In the genomic region with DNA sequence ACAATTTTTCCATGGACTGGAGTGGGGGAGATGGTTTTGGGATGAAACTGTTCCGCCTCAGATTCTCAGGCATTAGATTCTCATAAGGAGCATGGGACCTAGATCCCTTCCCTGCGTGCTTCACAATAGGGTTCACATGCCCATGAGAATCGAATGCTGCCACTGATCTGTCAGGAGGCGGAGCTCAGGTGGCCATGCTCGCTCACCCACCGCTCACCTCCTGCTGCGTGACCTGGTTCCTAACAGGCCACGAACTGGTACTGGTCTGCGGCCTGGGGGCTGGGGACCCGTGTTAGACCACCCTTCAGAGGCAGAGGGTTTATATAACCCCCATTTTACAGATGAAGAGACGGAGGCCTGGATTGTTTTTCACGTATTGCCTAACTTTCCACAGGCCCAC, we compare ENCODE assay signal across 13 cellular contexts. TPM values are rescaled to one million over a fixed set of nuclear protein-coding genes. Genes with fewer than 3 reads are reported as not detected.
A peak's percentile ranks its signal among the peaks of the same experiment; 100 is the strongest.
DNase-seq lines count a peak whose midpoint lies in the region; ATAC-seq and TF ChIP-seq lines count a peak whose summit lies in the region.
"Had no signal": no experiment of that assay in that cellular context is flagged by ENCODE, and none has a peak within 500 bp of the region (broad histone marks: within the 10 kb centered on the region; RNA-seq: fewer than 3 reads in every experiment).

No MANE protein-coding gene starts in this region.

- no peak overlapping the region for H4K8ac ChIP-seq in IMR-90 (ENCODE audit: low read depth in 2 of 2, low read length in 2 of 2)

- H3K4me3 Mint-ChIP-seq in endodermal cell, result no peak overlapping the region
- H3K4me3 Mint-ChIP-seq in naive thymus-derived CD8-positive, alpha-beta T cell, result no peak overlapping the region
- H3K4me3 Mint-ChIP-seq: CD8-positive, alpha-beta memory T cell; GM23338 had no signal

- H3K79me1 ChIP-seq in IMR-90 (ENCODE audit: low read depth in 1 of 2, low read length in 2 of 2), result peaks cover 0 to 25% of the 10 kb centered on the region in 2 experiments; a peak in 2 of 4 replicates

- H2BK20ac ChIP-seq in IMR-90 (ENCODE audit: low read depth, low read length), result peak overlapping the region; percentile 73; the same call in 1 of the 2 replicates

- H2AK9ac ChIP-seq in IMR-90 (replicated peaks; ENCODE audit: low read depth, low read length, poor library complexity), result peak overlapping the region; percentile 47

- no peak for ATAC-seq in SK-N-SH treated with all-trans-retinoic acid at 6 μM for 48 hours
- no peak for ATAC-seq in IMR-90 (ENCODE audit: low read depth)
- ATAC-seq in naive thymus-derived CD8-positive, alpha-beta T cell, result no peak
- no peak for ATAC-seq in GM21515 (IDR thresholded peaks at IDR 0.05; ENCODE audit: unreplicated experiment)

- WGBS in SK-N-SH (ENCODE audit: low lambda C conversion rate), result 93% methylated on average over 5 of the region's 12 CpGs
- WGBS in IMR-90 (ENCODE audit: extremely low coverage in 2 of 2, insufficient read length in 1 of 2), 2 experiments, result 95% methylated on average over 8 of the region's 12 CpGs; no CpG with 5 or more reads in 1 of the 2 experiments
- 87 to 88% methylated on average over 9 to 12 of the region's 12 CpGs for WGBS in endodermal cell (ENCODE audit: insufficient coverage in 1 of 2, insufficient read length in 1 of 2), 2 experiments
- WGBS in smooth muscle cell (ENCODE audit: low lambda C conversion rate), result 94% methylated on average over 12 of the region's 12 CpGs

- H3K9me3 ChIP-seq in SK-N-SH (no peaks in the 10 kb centered on the region), IMR-90 (ENCODE audit: control insufficient read depth, insufficient read depth, low read length) (no peaks in the 10 kb centered on the region), endodermal cell (ENCODE audit: control insufficient read depth, low read length) (no peaks in the 10 kb centered on the region), smooth muscle cell (replicated peaks; ENCODE audit: low read depth) (no peaks in the 10 kb centered on the region)
- H3K9me3 ChIP-seq: BLaER1, Caco-2 had no signal

- H3K27ac Mint-ChIP-seq in endodermal cell, result peak overlapping the region; percentile 39
- no peak overlapping the region for H3K27ac Mint-ChIP-seq in naive thymus-derived CD8-positive, alpha-beta T cell
- H3K27ac Mint-ChIP-seq: CD8-positive, alpha-beta memory T cell; GM23338 had no signal

- DNase-seq in SK-N-SH (no peak), IMR-90 (no peak), endodermal cell (no peak), smooth muscle cell (lab: John Stamatoyannopoulos, UW; ENCODE audit: unreplicated experiment) (no peak), NCI-H510A (lab: John Stamatoyannopoulos, UW) (no peak)
- no peak for DNase-seq in naive thymus-derived CD8-positive, alpha-beta T cell

- H3K18ac ChIP-seq in IMR-90 (ENCODE audit: low read depth, low read length), result no peak overlapping the region

- peaks cover 24% of the 10 kb centered on the region for H3K4me1 Mint-ChIP-seq in endodermal cell
- H3K4me1 Mint-ChIP-seq in naive thymus-derived CD8-positive, alpha-beta T cell, result peaks cover 0 to 5% (median 3%) of the 10 kb centered on the region in 4 donors

- H3K14ac ChIP-seq in IMR-90 (replicated peaks; ENCODE audit: low read depth, low read length), result no peak overlapping the region

- H3K23ac ChIP-seq in IMR-90 (ENCODE audit: low read depth, low read length), result no peak overlapping the region

- peak overlapping the region; percentile 7; the same call in 1 of the 3 replicates for H2BK15ac ChIP-seq in IMR-90 (ENCODE audit: low read depth, low read length)

- intact Hi-C loops in IMR-90 (cut with micrococcal nuclease), result loop anchor here (1.0 to 10.0 kb wide), 4 partner anchors 15 to 553 kb away; a partner anchor contains a TSS

- H3K27me3 ChIP-seq in SK-N-SH (ENCODE audit: insufficient read depth), result no peaks in the 10 kb centered on the region
- H3K27me3 ChIP-seq in IMR-90 (ENCODE audit: control insufficient read depth, insufficient read depth, low read length), result no peaks in the 10 kb centered on the region
- no peaks in the 10 kb centered on the region for H3K27me3 ChIP-seq in endodermal cell (ENCODE audit: control insufficient read depth, insufficient read depth, low read length, poor library complexity, severe bottlenecking)
- H3K27me3 ChIP-seq in smooth muscle cell (ENCODE audit: low read depth), result no peaks in the 10 kb centered on the region
- H3K27me3 ChIP-seq: BLaER1 had no signal

- no peaks in the 10 kb centered on the region for H3K9me2 ChIP-seq in SK-N-SH

- H3K79me2 ChIP-seq in SK-N-SH (ENCODE audit: insufficient read depth), result no peaks in the 10 kb centered on the region
- no peaks in the 10 kb centered on the region for H3K79me2 ChIP-seq in smooth muscle cell (ENCODE audit: low read depth)

- POLR2A ChIA-PET in SK-N-SH (lab: Yijun Ruan, JAX), result interaction anchor here (0.5 to 3.2 kb wide), 2 partner anchors 16 to 27 kb away, joined by 3 to 22 read pairs; a partner anchor contains a TSS
- POLR2A ChIA-PET in IMR-90 (lab: Charles Lee; ENCODE audit: unreplicated experiment), result interaction anchor here (1.4 kb wide), 1 partner anchor 17 kb away, joined by 7 read pairs; a partner anchor contains a TSS
- POLR2A ChIA-PET in naive thymus-derived CD8-positive, alpha-beta T cell (lab: Charles Lee), result interaction anchor here (0.6 to 1.4 kb wide), 3 partner anchors 10 to 481 kb away, joined by 3 to 5 read pairs (median 3); a partner anchor contains a TSS

- TF ChIP-seq EP300 in SK-N-SH (IDR thresholded peaks at IDR 0.05; ENCODE audit: borderline replicate concordance in 1 of 2, low read depth in 1 of 2, low read length in 1 of 2), result no peak

- H3K9ac ChIP-seq in SK-N-SH, result no peak overlapping the region
- H3K9ac ChIP-seq in IMR-90 (ENCODE audit: low read depth, low read length), result no peak overlapping the region
- no peak overlapping the region for H3K9ac ChIP-seq in endodermal cell (ENCODE audit: extremely low read depth, low read length, poor library complexity, severe bottlenecking)
- H3K9ac ChIP-seq in smooth muscle cell (ENCODE audit: low read depth), result no peak overlapping the region
- H3K9ac ChIP-seq: BLaER1 had no signal

- CTCF ChIA-PET in SK-N-SH (lab: Yijun Ruan, JAX), result interaction anchor here (0.7 to 5.8 kb wide), 14 partner anchors 11 to 1510 kb away, joined by 3 to 37 read pairs (median 4); a partner anchor contains a TSS
- CTCF ChIA-PET in IMR-90 (lab: Yijun Ruan, JAX), result interaction anchor here (0.9 to 3.4 kb wide), 5 partner anchors 11 to 316 kb away, joined by 4 to 19 read pairs (median 9); a partner anchor contains a TSS

- dilution Hi-C loops in IMR-90 (cut with HindIII; ENCODE audit: low sequenced_read_pairs, unreplicated experiment), result no loop called here

- TF ChIP-seq RAD21 in SK-N-SH (IDR thresholded peaks at IDR 0.05; ENCODE audit: low read length) (no peak), IMR-90 (IDR thresholded peaks at IDR 0.05; ENCODE audit: low read length) (no peak)

- H3K27me3 Mint-ChIP-seq in endodermal cell (ENCODE audit: insufficient read depth), result no peaks in the 10 kb centered on the region
- no peaks in the 10 kb centered on the region for H3K27me3 Mint-ChIP-seq in naive thymus-derived CD8-positive, alpha-beta T cell
- H3K27me3 Mint-ChIP-seq: CD8-positive, alpha-beta memory T cell had no signal

- H3K4me3 ChIP-seq in SK-N-SH (ENCODE audit: low read depth in 2 of 2, low read length in 1 of 2) (no peak overlapping the region), IMR-90 (ENCODE audit: insufficient read depth, low read depth, low read length) (no peak overlapping the region), endodermal cell (ENCODE audit: low read length) (no peak overlapping the region), smooth muscle cell (no peak overlapping the region)
- H3K4me3 ChIP-seq: BLaER1, GM23338 had no signal

- peak overlapping the region; percentile 33; the same call in 1 of the 2 replicates for H4K91ac ChIP-seq in IMR-90 (ENCODE audit: insufficient read depth, low read depth, low read length)

- H3K9me3 Mint-ChIP-seq in endodermal cell, result no peaks in the 10 kb centered on the region
- no peaks in the 10 kb centered on the region for H3K9me3 Mint-ChIP-seq in naive thymus-derived CD8-positive, alpha-beta T cell
- H3K9me3 Mint-ChIP-seq: CD8-positive, alpha-beta memory T cell; GM23338 had no signal

- H3K4me1 ChIP-seq in SK-N-SH (ENCODE audit: control insufficient read depth in 1 of 2, insufficient read depth in 2 of 2, low read depth in 1 of 2, low read length in 1 of 2) (peaks cover 17 to 18% of the 10 kb centered on the region in 2 experiments; a peak in 2 of 4 replicates), IMR-90 (ENCODE audit: control insufficient read depth, insufficient read depth, low read length) (peaks cover 27% of the 10 kb centered on the region), endodermal cell (ENCODE audit: control insufficient read depth, insufficient read depth, low read length) (peaks cover 17% of the 10 kb centered on the region), smooth muscle cell (ENCODE audit: low read depth) (peaks cover 7% of the 10 kb centered on the region)

- H3K36me3 Mint-ChIP-seq in endodermal cell (ENCODE audit: low read depth), result peaks cover 55% of the 10 kb centered on the region
- peaks cover 0 to 41% (median 12%) of the 10 kb centered on the region in 3 donors for H3K36me3 Mint-ChIP-seq in naive thymus-derived CD8-positive, alpha-beta T cell

- no peak overlapping the region for H4K5ac ChIP-seq in IMR-90 (ENCODE audit: low read depth, low read length)

- H3K4ac ChIP-seq in IMR-90 (ENCODE audit: low read depth, low read length), result peak overlapping the region; percentile 78

- H3K36me3 ChIP-seq in SK-N-SH (replicated peaks in 1 of 2; ENCODE audit: control insufficient read depth in 1 of 2, insufficient read depth in 2 of 2, low read length in 1 of 2), result peaks cover 13 to 26% of the 10 kb centered on the region in 2 experiments
- peaks cover 22% of the 10 kb centered on the region for H3K36me3 ChIP-seq in IMR-90 (ENCODE audit: control insufficient read depth, insufficient read depth, low read length)
- peaks cover 33% of the 10 kb centered on the region for H3K36me3 ChIP-seq in endodermal cell (ENCODE audit: control insufficient read depth, insufficient read depth, low read length)
- H3K36me3 ChIP-seq in smooth muscle cell (ENCODE audit: low read depth), result no peaks in the 10 kb centered on the region

- H3K4me2 ChIP-seq in SK-N-SH (no peak overlapping the region), IMR-90 (ENCODE audit: low read depth, low read length) (no peak overlapping the region), smooth muscle cell (no peak overlapping the region)
- H3K4me2 ChIP-seq: BLaER1, GM23338 had no signal

- no peak overlapping the region for H3K56ac ChIP-seq in IMR-90 (ENCODE audit: extremely low read depth, insufficient read depth, low read length)

- peak overlapping the region in 1 of 2 experiments; percentile 71; a peak in 1 of 4 replicates for H3K27ac ChIP-seq in SK-N-SH (ENCODE audit: low read depth in 2 of 2, low read length in 1 of 2)
- no peak overlapping the region for H3K27ac ChIP-seq in IMR-90 (ENCODE audit: insufficient read depth, low read length)
- H3K27ac ChIP-seq in endodermal cell (ENCODE audit: low read depth, low read length), result no peak overlapping the region
- peak overlapping the region; percentile 85 for H3K27ac ChIP-seq in smooth muscle cell (ENCODE audit: low read depth)
- H3K27ac ChIP-seq: 22Rv1, BLaER1 had no signal

- no peak for TF ChIP-seq POLR2A in IMR-90 (IDR thresholded peaks at IDR 0.05; ENCODE audit: low read depth, low read length)

- H2AK5ac ChIP-seq in IMR-90 (ENCODE audit: low read depth, low read length), result peak overlapping the region; percentile 11; the same call in 1 of the 2 replicates

- H2AFZ ChIP-seq in SK-N-SH (ENCODE audit: low read depth) (no peak overlapping the region), IMR-90 (replicated peaks; ENCODE audit: low read length, poor library complexity) (no peak overlapping the region), smooth muscle cell (ENCODE audit: low read depth) (no peak overlapping the region)
- H2AFZ ChIP-seq: GM23338 had no signal

- peaks cover 8% of the 10 kb centered on the region for H3F3A ChIP-seq in SK-N-SH (replicated peaks; ENCODE audit: insufficient read depth)
- H3F3A ChIP-seq in smooth muscle cell (ENCODE audit: low read depth), result peaks cover 23% of the 10 kb centered on the region

- no peak overlapping the region for H2BK5ac ChIP-seq in IMR-90 (ENCODE audit: low read depth, low read length, poor library complexity, severe bottlenecking)

- no TSS peak for BruUV-seq in IMR-90 (replicated peaks; lab: Mats Ljungman, UMichigan)

- TF ChIP-seq CTCF in SK-N-SH (IDR thresholded peaks at IDR 0.05), result no peak
- TF ChIP-seq CTCF in IMR-90 (conservative IDR thresholded peaks at IDR 0.05; ENCODE audit: low read depth, low read length), result no peak
- no peak for TF ChIP-seq CTCF in endodermal cell (conservative IDR thresholded peaks at IDR 0.05)
- no peak for TF ChIP-seq CTCF in smooth muscle cell (IDR thresholded peaks at IDR 0.05; ENCODE audit: borderline replicate concordance, insufficient read depth, poor library complexity, severe bottlenecking)

- H2BK120ac ChIP-seq in IMR-90 (ENCODE audit: low read depth, low read length), result peak overlapping the region; percentile 39; the same call in 1 of the 2 replicates

- H4K20me1 ChIP-seq in SK-N-SH (ENCODE audit: insufficient read depth) (no peaks in the 10 kb centered on the region), IMR-90 (ENCODE audit: insufficient read depth, low read length) (peaks cover 6% of the 10 kb centered on the region), smooth muscle cell (ENCODE audit: low read depth) (no peaks in the 10 kb centered on the region)

- peaks cover 34% of the 10 kb centered on the region for H3K9me1 ChIP-seq in IMR-90 (ENCODE audit: insufficient read depth, low read length)

- in situ Hi-C loops in IMR-90 (cut with MboI; ENCODE audit: low sequenced_read_pairs), result loop anchor here (5.0 kb wide), 2 partner anchors 161 to 316 kb away; no protein-coding TSS in a partner anchor

RNA-seq across cellular contexts. Expression of a gene that starts 16.3 kb away (rescaled TPM):
- polyA plus RNA-seq in SK-N-SH (2012; rRNA removed), result 55.3 and 62.6 TPM in 2 replicates
- 68.6 and 73.7 TPM in 2 replicates for polyA plus RNA-seq in SK-N-SH (2012; cell fraction: cytosol; rRNA removed)
- 125 and 196 TPM in 2 replicates for polyA plus RNA-seq in SK-N-SH (2012; cell fraction: nucleus; rRNA removed)
- 20.8 and 38.6 TPM in 2 replicates for total RNA-seq in IMR-90 (2012; rRNA removed)
- polyA plus RNA-seq in IMR-90 (2012; rRNA removed), result 37.8 and 48.5 TPM in 2 replicates
- polyA plus RNA-seq in IMR-90 (2012; cell fraction: cytosol; rRNA removed), result 20.4 and 21.2 TPM in 2 replicates
- polyA plus RNA-seq in IMR-90 (2012; cell fraction: nucleus; rRNA removed; ENCODE audit: low replicate concordance), result 75.0 and 295 TPM in 2 replicates
- total RNA-seq in endodermal cell, result 100 to 1,000 TPM in 1 of 2 donors, 10 to 100 TPM in 1; 89.1 to 107 TPM
- 101 TPM for polyA plus RNA-seq in endodermal cell (2013, experiment 1 of 2)
- polyA plus RNA-seq in endodermal cell (2013, experiment 2 of 2), result 85.0 TPM
- 50.1 and 53.9 TPM in 2 replicates for total RNA-seq in smooth muscle cell
- 92.5 and 98.7 TPM in 2 replicates for polyA plus RNA-seq in smooth muscle cell
- total RNA-seq in naive thymus-derived CD8-positive, alpha-beta T cell, result 10 to 100 TPM; 83.3 to 85.8 TPM
- polyA plus RNA-seq in naive thymus-derived CD8-positive, alpha-beta T cell, result 100 to 1,000 TPM in 1 of 3 donors, 10 to 100 TPM in 2; 73.2 to 104 (median 81.5) TPM

RNA-seq across cellular contexts. Expression of a gene that starts 32.7 kb away (rescaled TPM):
- polyA plus RNA-seq in SK-N-SH (2012; rRNA removed) (38.3 and 38.7 TPM in 2 replicates), IMR-90 (2012; rRNA removed) (24.8 and 38.1 TPM in 2 replicates), smooth muscle cell (39.8 and 43.8 TPM in 2 replicates)
- 28.6 and 32.9 TPM in 2 replicates for polyA plus RNA-seq in SK-N-SH (2012; cell fraction: cytosol; rRNA removed)
- polyA plus RNA-seq in SK-N-SH (2012; cell fraction: nucleus; rRNA removed), result 48.3 and 55.4 TPM in 2 replicates
- total RNA-seq in IMR-90 (2012; rRNA removed) (19.2 and 20.3 TPM in 2 replicates), endodermal cell (10 to 100 TPM; 33.3 to 38.2 TPM), smooth muscle cell (11.6 and 17.7 TPM in 2 replicates)
- polyA plus RNA-seq in IMR-90 (2012; cell fraction: cytosol; rRNA removed), result 15.9 and 19.6 TPM in 2 replicates
- polyA plus RNA-seq in IMR-90 (2012; cell fraction: nucleus; rRNA removed; ENCODE audit: low replicate concordance), result 25.0 and 29.9 TPM in 2 replicates
- polyA plus RNA-seq in endodermal cell (2013, experiment 1 of 2), result 35.9 TPM
- polyA plus RNA-seq in endodermal cell (2013, experiment 2 of 2), result 30.3 TPM
- 10 to 100 TPM; 23.3 to 25.8 TPM for total RNA-seq in naive thymus-derived CD8-positive, alpha-beta T cell
- 10 to 100 TPM; 17.9 to 24.1 (median 20.4) TPM for polyA plus RNA-seq in naive thymus-derived CD8-positive, alpha-beta T cell

RNA-seq across cellular contexts. Expression of a gene that starts 38.3 kb away (rescaled TPM):
- 2.9 and 3.5 TPM in 2 replicates for polyA plus RNA-seq in SK-N-SH (2012; rRNA removed)
- 1.5 and 2.9 TPM in 2 replicates for polyA plus RNA-seq in SK-N-SH (2012; cell fraction: cytosol; rRNA removed)
- 6.8 and 12.6 TPM in 2 replicates for polyA plus RNA-seq in SK-N-SH (2012; cell fraction: nucleus; rRNA removed)
- 5.0 and 7.0 TPM in 2 replicates for total RNA-seq in IMR-90 (2012; rRNA removed)
- 10.7 and 10.8 TPM in 2 replicates for polyA plus RNA-seq in IMR-90 (2012; rRNA removed)
- 12.3 and 16.6 TPM in 2 replicates for polyA plus RNA-seq in IMR-90 (2012; cell fraction: cytosol; rRNA removed)
- polyA plus RNA-seq in IMR-90 (2012; cell fraction: nucleus; rRNA removed; ENCODE audit: low replicate concordance), result 18.5 and 56.4 TPM in 2 replicates
- total RNA-seq in endodermal cell, result 10 to 100 TPM; 49.8 to 73.1 TPM
- 39.5 TPM for polyA plus RNA-seq in endodermal cell (2013, experiment 1 of 2)
- 36.6 TPM for polyA plus RNA-seq in endodermal cell (2013, experiment 2 of 2)
- 43.6 and 67.8 TPM in 2 replicates for total RNA-seq in smooth muscle cell
- polyA plus RNA-seq in smooth muscle cell, result 39.8 and 41.1 TPM in 2 replicates
- not detected for total RNA-seq in naive thymus-derived CD8-positive, alpha-beta T cell
- polyA plus RNA-seq in naive thymus-derived CD8-positive, alpha-beta T cell, result under 1 TPM in 1 of 3 donors, not detected in 2; 0.54 TPM
